In the genomic region with DNA sequence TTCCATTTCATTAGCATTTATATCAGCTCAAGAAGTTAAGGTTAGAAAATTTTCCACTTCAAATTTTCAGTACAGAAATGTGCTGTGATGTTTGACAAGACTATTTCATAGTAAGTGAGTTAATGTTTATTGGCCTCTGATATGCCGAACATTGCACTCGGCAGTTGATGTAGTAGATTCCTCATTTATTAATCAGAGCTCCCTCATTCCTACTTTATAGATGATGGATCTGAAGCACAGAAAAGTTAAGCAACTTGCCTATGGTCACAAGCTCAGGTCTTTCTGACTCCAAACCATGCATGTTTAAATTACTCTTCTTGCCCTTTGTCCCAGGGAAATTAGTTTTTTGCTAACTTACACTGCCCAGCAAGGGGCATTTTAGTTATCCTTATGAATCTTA, we compare ENCODE assay signal across 23 cellular contexts.
DNase-seq lines count a peak whose midpoint lies in the region; ATAC-seq and TF ChIP-seq lines count a peak whose summit lies in the region.
"Had no signal": no experiment of that assay in that cellular context is flagged by ENCODE, and none has a peak within 500 bp of the region (broad histone marks: within the 10 kb centered on the region; RNA-seq: fewer than 3 reads in every experiment).

No MANE protein-coding gene starts in this region.

- TF ChIP-seq CTCF in A673 (conservative IDR thresholded peaks at IDR 0.05; ENCODE audit: low read depth, low read length) (no peak), AG10803 (conservative IDR thresholded peaks at IDR 0.05; ENCODE audit: low read length) (no peak), fibroblast of villous mesenchyme (IDR thresholded peaks at IDR 0.05; ENCODE audit: insufficient read depth, low read depth, low read length) (no peak), prostate gland (IDR thresholded peaks at IDR 0.05) (no peak), GM10266 (IDR thresholded peaks at IDR 0.05; ENCODE audit: control insufficient read depth, insufficient read depth, low read depth, missing control alignments) (no peak)

- H3K36me3 Mint-ChIP-seq in T-helper 17 cell (ENCODE audit: low read depth) = peaks cover 2% of the 10 kb centered on the region

- intact Hi-C loops in A673 (cut with micrococcal nuclease; ENCODE audit: unreplicated experiment) = no loop called here
- intact Hi-C loops in cardiac septum (cut with DNase I) = no loop called here
- intact Hi-C loops in prostate gland (cut with DNase I) = no loop called here

- no peaks in the 10 kb centered on the region for H3K4me1 Mint-ChIP-seq in T-helper 17 cell
- H3K4me1 Mint-ChIP-seq: activated naive CD4-positive, alpha-beta T cell treated with anti-CD3 and anti-CD28 coated beads, Interleukin-2, amount 50 U/mL, for 24 hours; B cell; stimulated activated memory B cell treated with anti-CD40 and anti-IgM and Interleukin-4, amounts not matched to agents 10 μg/mL and 1 μg/mL and 100 μg/mL, for 72 hours had no signal

- no TSS peak for BruUV-seq in A673 (replicated peaks; lab: Mats Ljungman, UMichigan)

- H3K9me3 ChIP-seq in A673 (ENCODE audit: low read depth, low read length, poor library complexity, severe bottlenecking) = no peaks in the 10 kb centered on the region
- no peaks in the 10 kb centered on the region for H3K9me3 ChIP-seq in T-helper 17 cell (ENCODE audit: control insufficient read depth, low read length, poor library complexity, severe bottlenecking)
- H3K9me3 ChIP-seq in prostate gland = no peaks in the 10 kb centered on the region
- H3K9me3 ChIP-seq: heart left ventricle, right atrium auricular region, tibial nerve had no signal

- peak overlapping the region; percentile 67 for H3K27ac Mint-ChIP-seq in T-helper 17 cell
- H3K27ac Mint-ChIP-seq: activated naive CD4-positive, alpha-beta T cell treated with anti-CD3 and anti-CD28 coated beads, Interleukin-2, amount 50 U/mL, for 24 hours; B cell; GM23338; stimulated activated memory B cell treated with anti-CD40 and anti-IgM and Interleukin-4, amounts not matched to agents 10 μg/mL and 1 μg/mL and 100 μg/mL, for 72 hours had no signal

- no peaks in the 10 kb centered on the region for H3K27me3 Mint-ChIP-seq in T-helper 17 cell
- H3K27me3 Mint-ChIP-seq: activated naive CD4-positive, alpha-beta T cell treated with anti-CD3 and anti-CD28 coated beads, Interleukin-2, amount 50 U/mL, for 24 hours; B cell; stimulated activated memory B cell treated with anti-CD40 and anti-IgM and Interleukin-4, amounts not matched to agents 10 μg/mL and 1 μg/mL and 100 μg/mL, for 72 hours had no signal

- H3K27me3 ChIP-seq in A673 (replicated peaks; ENCODE audit: insufficient read depth, low read depth, low read length, poor library complexity) (no peaks in the 10 kb centered on the region), prostate gland (replicated peaks; ENCODE audit: insufficient read depth) (no peaks in the 10 kb centered on the region)
- H3K27me3 ChIP-seq: brain microvascular endothelial cell, heart left ventricle, right atrium auricular region, tibial nerve had no signal

- H3K4me3 Mint-ChIP-seq in T-helper 17 cell = no peak overlapping the region
- H3K4me3 Mint-ChIP-seq: activated naive CD4-positive, alpha-beta T cell treated with anti-CD3 and anti-CD28 coated beads, Interleukin-2, amount 50 U/mL, for 24 hours; B cell; GM23338; stimulated activated memory B cell treated with anti-CD40 and anti-IgM and Interleukin-4, amounts not matched to agents 10 μg/mL and 1 μg/mL and 100 μg/mL, for 72 hours had no signal

- peaks cover 56% of the 10 kb centered on the region for H3K4me1 ChIP-seq in A673 (ENCODE audit: insufficient read depth, low read length, poor library complexity, severe bottlenecking)
- peaks cover 3% of the 10 kb centered on the region for H3K4me1 ChIP-seq in prostate gland (replicated peaks)

- CTCF ChIA-PET in A673 (lab: Charles Lee) = no interaction called here

- no peak for DNase-seq in A673 (ENCODE audit: low spot score)
- DNase-seq in AG10803 (ENCODE audit: low read depth) = peak; percentile 50
- DNase-seq in T-helper 17 cell = no peak
- DNase-seq in fibroblast of villous mesenchyme (ENCODE audit: low read depth) = peak; percentile 75
- DNase-seq in cardiac septum (ENCODE audit: low spot score) = no peak
- no peak for DNase-seq in prostate gland (ENCODE audit: low spot score)
- DNase-seq in GM10266 (ENCODE audit: extremely low spot score) = no peak
- DNase-seq: activated CD4-positive, alpha-beta T cell treated with anti-CD3 and anti-CD28 coated beads, Interleukin-2, amount 50 U/mL, for 1 hour; brain microvascular endothelial cell; heart left ventricle; NCI-H1417; NCI-H2171; NCI-H526 treated with DMSO at 0.1 percent for 48 hours; occipital lobe; SW 1271 had no signal

- 70% methylated on average over 2 of the region's 2 CpGs for WGBS in prostate gland

- no peak overlapping the region for H3K4me3 ChIP-seq in A673 (ENCODE audit: low read depth, low read length, poor library complexity, severe bottlenecking)
- no peak overlapping the region for H3K4me3 ChIP-seq in AG10803 (ENCODE audit: low read length)
- no peak overlapping the region for H3K4me3 ChIP-seq in fibroblast of villous mesenchyme (ENCODE audit: low read depth, low read length)
- H3K4me3 ChIP-seq in prostate gland = no peak overlapping the region
- H3K4me3 ChIP-seq: GM23338, heart left ventricle, right atrium auricular region, tibial nerve had no signal

- no peak for TF ChIP-seq POLR2A in prostate gland (IDR thresholded peaks at IDR 0.05)

- H3K27ac ChIP-seq in A673 (ENCODE audit: low read depth, low read length, poor library complexity, severe bottlenecking) = peak overlapping the region; percentile 89
- H3K27ac ChIP-seq in prostate gland = no peak overlapping the region
- H3K27ac ChIP-seq: brain microvascular endothelial cell, heart left ventricle, right atrium auricular region, tibial nerve had no signal

- H3K36me3 ChIP-seq in A673 (ENCODE audit: insufficient read depth, low read length, poor library complexity, severe bottlenecking) (peaks cover 6% of the 10 kb centered on the region), prostate gland (no peaks in the 10 kb centered on the region)

- ATAC-seq in T-helper 17 cell (no peak), GM19351 (IDR thresholded peaks at IDR 0.05; ENCODE audit: unreplicated experiment) (no peak)
- ATAC-seq: esophagus mucosa; GM23338; heart left ventricle; stimulated activated memory B cell treated with anti-CD40 and anti-IgM and Interleukin-4, amounts not matched to agents 10 μg/mL and 1 μg/mL and 100 μg/mL, for 72 hours had no signal

- POLR2A ChIA-PET in A673 (lab: Charles Lee; ENCODE audit: low non-redundant PET) = no interaction called here

Comparison
In these comparisons a context has a peak if more than half of its experiments do, and no peak if none do; other contexts are left out.
1. DNase-seq: peak in AG10803 (single experiment) and fibroblast of villous mesenchyme (single experiment); none in A673 (single experiment), T-helper 17 cell (0 of 3), cardiac septum (single experiment), prostate gland (single experiment) and GM10266 (single experiment).